Comparison of ENCODE assay signal across 16 cellular contexts in the genomic region with DNA sequence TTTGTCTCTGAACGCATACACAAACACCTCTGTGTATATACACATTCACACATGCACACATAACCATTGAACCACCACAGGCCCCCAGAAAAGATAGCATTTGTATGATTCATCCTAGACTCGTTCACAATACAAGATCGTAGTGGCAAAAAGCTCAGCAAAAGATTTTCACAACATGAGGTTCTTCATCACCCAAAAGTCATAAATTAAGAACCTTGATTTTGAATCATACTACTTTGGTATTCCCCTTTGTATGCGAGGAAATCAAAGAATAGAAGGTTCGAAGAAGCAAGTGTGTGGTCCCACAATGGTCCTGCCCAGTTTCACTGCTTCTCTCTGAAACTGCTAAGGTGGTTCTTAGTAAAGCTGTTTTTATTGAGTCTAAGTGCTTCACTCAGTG.
DNase-seq lines count a peak whose midpoint lies in the region; ATAC-seq and TF ChIP-seq lines count a peak whose summit lies in the region.
"Had no signal": no experiment of that assay in that cellular context is flagged by ENCODE, and none has a peak within 500 bp of the region (broad histone marks: within the 10 kb centered on the region; RNA-seq: fewer than 3 reads in every experiment).

No MANE protein-coding gene starts in this region.

- H3K4me1 Mint-ChIP-seq in activated B cell treated with CpG ODN at 0.5 μM for 24 hours, result peaks cover 61% of the 10 kb centered on the region

- H3K36me3 ChIP-seq in effector memory CD4-positive, alpha-beta T cell (ENCODE audit: control insufficient read depth, insufficient read depth, low read length), result peaks cover 86% of the 10 kb centered on the region
- H3K36me3 ChIP-seq: ascending aorta had no signal

- no peak overlapping the region for H3K4me3 Mint-ChIP-seq in activated B cell treated with CpG ODN at 0.5 μM for 24 hours

- POLR2A ChIA-PET in activated B cell treated with CpG ODN at 0.5 μM for 24 hours (lab: Charles Lee), result interaction anchor here (0.8 kb wide), 1 partner anchor 9 kb away, joined by 4 read pairs; no protein-coding TSS in a partner anchor

- H3K9me3 ChIP-seq in effector memory CD4-positive, alpha-beta T cell (ENCODE audit: control insufficient read depth, low read length), result no peaks in the 10 kb centered on the region
- H3K9me3 ChIP-seq: ascending aorta, suprapubic skin had no signal

- H3K27ac ChIP-seq in effector memory CD4-positive, alpha-beta T cell (ENCODE audit: insufficient read depth, low read length, poor library complexity, severe bottlenecking), result peak overlapping the region; percentile 28
- H3K27ac ChIP-seq: ascending aorta, RWPE1, suprapubic skin, VCaP had no signal

- peaks cover 22% of the 10 kb centered on the region for H3K4me1 ChIP-seq in effector memory CD4-positive, alpha-beta T cell (ENCODE audit: control insufficient read depth, insufficient read depth, low read length, poor library complexity, severe bottlenecking)
- H3K4me1 ChIP-seq: ascending aorta, suprapubic skin had no signal

- H3K27me3 Mint-ChIP-seq in activated B cell treated with CpG ODN at 0.5 μM for 24 hours, result no peaks in the 10 kb centered on the region

- H3K36me3 Mint-ChIP-seq in activated B cell treated with CpG ODN at 0.5 μM for 24 hours (ENCODE audit: low read depth), result peaks cover 92% of the 10 kb centered on the region

- CTCF ChIA-PET in activated B cell treated with CpG ODN at 0.5 μM for 24 hours (lab: Charles Lee), result interaction anchor here (1.8 kb wide), 1 partner anchor 24 kb away, joined by 4 read pairs; no protein-coding TSS in a partner anchor

- H3K9me3 Mint-ChIP-seq in activated B cell treated with CpG ODN at 0.5 μM for 24 hours, result no peaks in the 10 kb centered on the region

- no peaks in the 10 kb centered on the region for H3K27me3 ChIP-seq in effector memory CD4-positive, alpha-beta T cell (replicated peaks; ENCODE audit: control insufficient read depth, insufficient read depth, low read length, poor library complexity, severe bottlenecking)
- H3K27me3 ChIP-seq: ascending aorta, suprapubic skin had no signal

- H3K4me3 ChIP-seq in effector memory CD4-positive, alpha-beta T cell (ENCODE audit: insufficient read depth, low read depth, low read length, poor library complexity, severe bottlenecking), result no peak overlapping the region
- H3K4me3 ChIP-seq: ascending aorta, suprapubic skin had no signal

- ATAC-seq in activated B cell treated with CpG ODN at 0.5 μM for 24 hours (ENCODE audit: low read depth) (no peak), Right ventricle myocardium inferior (no peak)

- TF ChIP-seq CTCF in activated B cell treated with CpG ODN at 0.5 μM for 24 hours (IDR thresholded peaks at IDR 0.05), result no peak

- intact Hi-C loops in activated B cell treated with CpG ODN at 0.5 μM for 24 hours (cut with micrococcal nuclease), result no loop called here
- intact Hi-C loops in Right ventricle myocardium inferior (cut with DNase I), result no loop called here

- H3K27ac Mint-ChIP-seq in activated B cell treated with CpG ODN at 0.5 μM for 24 hours, result peak overlapping the region; percentile 38

- peak; percentile 30 for DNase-seq in stimulated activated CD4-positive, alpha-beta T cell treated with anti-CD3 and anti-CD28 coated beads, Interleukin-4, amount 100 ng/mL, for 1 hour
- no peak for DNase-seq in stimulated activated CD4-positive, alpha-beta T cell treated with anti-CD3 and anti-CD28 coated beads, Interleukin-12 subunit alpha, Interleukin-12 subunit beta, amount 100 ng/mL, for 4 hours
- DNase-seq in activated B cell treated with CpG ODN at 0.5 μM for 24 hours, result no peak
- no peak for DNase-seq in effector memory CD4-positive, alpha-beta T cell
- no peak for DNase-seq in Right ventricle myocardium inferior (ENCODE audit: missing footprints)
- DNase-seq in cerebellum (ENCODE audit: low spot score), result no peak
- DNase-seq in putamen (ENCODE audit: low spot score), result no peak
- DNase-seq: kidney glomerular epithelial cell; mesenchymal stem cell; NCI-H1436 treated with DMSO at 0.1 percent for 48 hours; NCI-H2227 treated with DMSO at 0.1 percent for 48 hours; NK-92 treated with Interleukin-12 subunit alpha and Interleukin-12 subunit beta, amount 100 ng/mL, for 24 hours had no signal
